ENCODE assay signal across 14 cellular contexts in genomic region chr2:237744270-237744612, GRCh38. TPM values are rescaled to one million over a fixed set of nuclear protein-coding genes. Genes with fewer than 3 reads are reported as not detected.
DNase-seq lines count a peak whose midpoint lies in the region; ATAC-seq and TF ChIP-seq lines count a peak whose summit lies in the region.
"Had no signal": no experiment of that assay in that cellular context is flagged by ENCODE, and none has a peak within 500 bp of the region (broad histone marks: within the 10 kb centered on the region; RNA-seq: fewer than 3 reads in every experiment).

No MANE protein-coding gene starts in this region.

- peaks cover 43% of the 10 kb centered on the region for H3K36me3 Mint-ChIP-seq in stimulated activated memory B cell treated with anti-CD40 and anti-IgM and Interleukin-4, amounts not matched to agents 10 μg/mL and 1 μg/mL and 100 μg/mL, for 72 hours

- H3K4me3 Mint-ChIP-seq in stimulated activated memory B cell treated with anti-CD40 and anti-IgM and Interleukin-4, amounts not matched to agents 10 μg/mL and 1 μg/mL and 100 μg/mL, for 72 hours, result no peak overlapping the region
- H3K4me3 Mint-ChIP-seq: activated CD4-positive, alpha-beta T cell treated with anti-CD3 and anti-CD28 coated beads, Interleukin-2, amount 10 ng/mL, durations not matched to agents 7 days and 5 days; brain; naive B cell had no signal

- BruUV-seq in Panc1 (replicated peaks; lab: Mats Ljungman, UMichigan), result no TSS peak

- in situ Hi-C loops in Panc1 (cut with HindIII; ENCODE audit: low pct_unique_long_range_greater_than_20kb, low sequenced_read_pairs), result no loop called here
- in situ Hi-C loops in GM13976 (cut with MboI; ENCODE audit: low sequenced_read_pairs, unreplicated experiment), result no loop called here

- H3K9me3 Mint-ChIP-seq in stimulated activated memory B cell treated with anti-CD40 and anti-IgM and Interleukin-4, amounts not matched to agents 10 μg/mL and 1 μg/mL and 100 μg/mL, for 72 hours, result peaks cover 2% of the 10 kb centered on the region
- H3K9me3 Mint-ChIP-seq: activated CD4-positive, alpha-beta T cell treated with anti-CD3 and anti-CD28 coated beads, Interleukin-2, amount 10 ng/mL, durations not matched to agents 7 days and 5 days; brain; naive B cell had no signal

- no peaks in the 10 kb centered on the region for H3K9me3 ChIP-seq in Panc1 (ENCODE audit: control insufficient read depth, insufficient read depth, low read depth, low read length)

- H3K27ac ChIP-seq in Panc1 (ENCODE audit: low read length), result peak overlapping the region; percentile 34

- intact Hi-C loops in Panc1 (cut with micrococcal nuclease; ENCODE audit: unreplicated experiment), result loop anchor here (2.0 to 10.0 kb wide), 2 partner anchors 71 to 149 kb away; partner anchors contain the start of gene RAB17

- H3K36me3 ChIP-seq in Panc1 (ENCODE audit: control insufficient read depth, insufficient read depth, low read length), result no peaks in the 10 kb centered on the region; the same call in 1 of the 2 replicates

- CTCF ChIA-PET in Panc1 (lab: Charles Lee), result interaction anchor here (3.4 kb wide), 1 partner anchor 70 kb away, joined by 23 read pairs; no protein-coding TSS in a partner anchor

- peak; percentile 49 for DNase-seq in NCI-H748 (lab: John Stamatoyannopoulos, UW; ENCODE audit: unreplicated experiment)
- DNase-seq in NCI-H748 treated with DMSO at 0.1 percent for 48 hours (lab: John Stamatoyannopoulos, UW), result no peak
- no peak for DNase-seq in Panc1 (ENCODE audit: low read depth, low spot score)
- DNase-seq in islet precursor cell, result peak; percentile 23
- DNase-seq in NCI-H1930 (lab: John Stamatoyannopoulos, UW), result no peak
- DNase-seq in GM13976 (ENCODE audit: low spot score), result no peak
- DNase-seq: GOT3, NCI-H1436 treated with DMSO at 0.1 percent for 48 hours had no signal

- peaks cover 43% of the 10 kb centered on the region for H3K4me1 Mint-ChIP-seq in stimulated activated memory B cell treated with anti-CD40 and anti-IgM and Interleukin-4, amounts not matched to agents 10 μg/mL and 1 μg/mL and 100 μg/mL, for 72 hours

- no peaks in the 10 kb centered on the region for H3K27me3 Mint-ChIP-seq in stimulated activated memory B cell treated with anti-CD40 and anti-IgM and Interleukin-4, amounts not matched to agents 10 μg/mL and 1 μg/mL and 100 μg/mL, for 72 hours
- H3K27me3 Mint-ChIP-seq: activated CD4-positive, alpha-beta T cell treated with anti-CD3 and anti-CD28 coated beads, Interleukin-2, amount 10 ng/mL, durations not matched to agents 7 days and 5 days; brain; naive B cell had no signal

- H3K4me3 ChIP-seq in Panc1 (ENCODE audit: low read depth in 2 of 2, low read length in 2 of 2), result no peak overlapping the region
- H3K4me3 ChIP-seq: K562 had no signal

- no peaks in the 10 kb centered on the region for H3K27me3 ChIP-seq in Panc1 (ENCODE audit: control insufficient read depth, insufficient read depth, low read length)

- peak overlapping the region; percentile 64 for H3K27ac Mint-ChIP-seq in stimulated activated memory B cell treated with anti-CD40 and anti-IgM and Interleukin-4, amounts not matched to agents 10 μg/mL and 1 μg/mL and 100 μg/mL, for 72 hours

- ATAC-seq in Panc1 (no peak), HG03354 (IDR thresholded peaks at IDR 0.05; ENCODE audit: poor library complexity, severe bottlenecking, unreplicated experiment) (no peak)
- no peak for ATAC-seq in stimulated activated memory B cell treated with anti-CD40 and anti-IgM and Interleukin-4, amounts not matched to agents 10 μg/mL and 1 μg/mL and 100 μg/mL, for 72 hours

- TF ChIP-seq CTCF in Panc1 (IDR thresholded peaks at IDR 0.05) (no peak), GM13976 (IDR thresholded peaks at IDR 0.05; ENCODE audit: borderline replicate concordance, control extremely low read depth, extremely low read depth, insufficient read depth, missing control alignments) (no peak)

- POLR2A ChIA-PET in Panc1 (lab: Charles Lee), result no interaction called here

- H3K4me1 ChIP-seq in Panc1 (ENCODE audit: control insufficient read depth, insufficient read depth, low read length), result peaks cover 16% of the 10 kb centered on the region

RNA-seq across cellular contexts. Expression of gene RBM44, which starts 54.3 kb away (rescaled TPM):
- 0.90 TPM for total RNA-seq in Panc1 (2021; ENCODE audit: unreplicated experiment)
- 0.29 TPM for polyA plus RNA-seq in Panc1 (2012; ENCODE audit: insufficient read length)

Comparison
In these comparisons a context has a peak if more than half of its experiments do, and no peak if none do; other contexts are left out.
1. DNase-seq: peak in NCI-H748 (single experiment) and islet precursor cell (single experiment); none in NCI-H748 treated with DMSO at 0.1 percent for 48 hours (single experiment), Panc1 (single experiment), NCI-H1930 (0 of 2) and GM13976 (single experiment).